Comparison of ENCODE assay signal across 13 cellular contexts in the genomic region with DNA sequence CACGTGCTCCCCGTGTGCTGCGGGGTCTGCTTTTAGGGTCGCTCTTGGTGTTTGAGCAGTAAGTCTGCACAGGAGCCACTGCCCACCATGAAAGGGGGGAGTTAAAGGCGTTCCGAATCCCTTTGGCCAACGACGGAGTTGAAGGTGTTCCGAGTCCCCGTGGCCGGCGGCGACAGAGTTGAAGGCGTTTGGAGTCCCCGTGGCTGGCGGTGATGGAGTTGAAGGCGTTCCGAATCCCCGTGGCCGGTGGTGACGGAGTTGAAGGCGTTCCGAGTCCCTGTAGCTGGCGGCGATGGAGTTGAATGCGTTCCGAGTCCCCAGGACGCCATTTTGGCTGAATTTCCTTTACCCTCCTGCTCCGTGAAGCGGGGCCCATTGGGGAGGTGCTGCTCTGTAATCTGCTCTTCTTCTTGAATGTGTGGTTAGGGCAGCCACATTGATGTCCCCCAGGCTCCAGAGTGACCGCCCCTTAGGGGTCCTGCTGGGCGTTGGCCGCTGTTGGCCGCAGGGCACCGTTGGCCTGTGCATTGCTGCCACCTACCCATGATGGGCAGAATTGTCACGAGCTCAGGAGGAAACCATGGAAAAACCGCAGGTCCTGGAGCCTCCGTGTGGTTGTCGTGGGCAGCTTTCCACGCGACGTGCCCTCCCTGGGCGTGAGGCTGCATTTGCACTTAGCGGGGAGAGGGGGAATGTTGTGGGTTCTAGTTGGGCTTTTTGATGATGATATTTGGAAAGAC.
DNase-seq lines count a peak whose midpoint lies in the region; ATAC-seq, FAIRE-seq and TF ChIP-seq lines count a peak whose summit lies in the region.
"Had no signal": no experiment of that assay in that cellular context is flagged by ENCODE, and none has a peak within 500 bp of the region (broad histone marks: within the 10 kb centered on the region; RNA-seq: fewer than 3 reads in every experiment).

No MANE protein-coding gene starts in this region.

- H3K9me3 Mint-ChIP-seq in GM23338, result 0 out of 3 replicates have a peak, but pooled peaks cover 4% of the 10 kb centered on the region

- no peak overlapping the region; the same call in 1 of the 2 replicates for H3K27ac Mint-ChIP-seq in GM23338

- peaks cover 3% of the 10 kb centered on the region for H3K9me1 ChIP-seq in K562 (ENCODE audit: control insufficient read depth, insufficient read depth, low read length)

- POLR2A ChIA-PET in A549 (lab: Yijun Ruan, JAX) (no interaction called here), K562 (lab: Yijun Ruan, JAX) (interaction anchor here (0.6 kb wide), 1 partner anchor 10 kb away, joined by 4 read pairs; no protein-coding TSS in a partner anchor)

- H3K9ac ChIP-seq in K562 (ENCODE audit: insufficient read depth in 1 of 2, low read depth in 2 of 2, low read length in 2 of 2), result no peak overlapping the region

- peak; percentile 18; the same call in 2 of the 3 replicates for TF ChIP-seq CTCF in A549 (IDR thresholded peaks at IDR 0.05)
- TF ChIP-seq CTCF in GM23338 (conservative IDR thresholded peaks at IDR 0.05; ENCODE audit: low read depth in 2 of 2), result peak; percentile 16 to 46; a peak in 2 of 4 replicates
- TF ChIP-seq CTCF in K562 (IDR thresholded peaks at IDR 0.05 in 2 of 3, conservative IDR thresholded peaks at IDR 0.05 in 1 of 3; ENCODE audit: insufficient read depth in 2 of 3, low read depth in 1 of 3, low read length in 3 of 3), result peak; percentile 35 to 73 (median 52); a peak in 4 of 6 replicates

- TF ChIP-seq EP300 in A549 (IDR thresholded peaks at IDR 0.05) (no peak), K562 (IDR thresholded peaks at IDR 0.05; ENCODE audit: low read length) (no peak)

- H3K4me3 ChIP-seq in A549, result no peak overlapping the region
- no peak overlapping the region for H3K4me3 ChIP-seq in GM23338
- H3K4me3 ChIP-seq in K562, result no peak overlapping the region
- H3K4me3 ChIP-seq: testis had no signal

- BruUV-seq in K562 (replicated peaks; lab: Mats Ljungman, UMichigan), result no TSS peak

- TF ChIP-seq POLR2A in A549 (IDR thresholded peaks at IDR 0.05; ENCODE audit: low read length), result no peak
- TF ChIP-seq POLR2A in K562 (conservative IDR thresholded peaks at IDR 0.05), result no peak

- no peak overlapping the region for H3K27ac ChIP-seq in A549
- no peak overlapping the region for H3K27ac ChIP-seq in GM23338 (ENCODE audit: low read depth)
- H3K27ac ChIP-seq in K562 (ENCODE audit: extremely low read depth, low read depth, low read length), result peak overlapping the region; percentile 28; the same call in 1 of the 3 replicates
- H3K27ac ChIP-seq: testis had no signal

- ATAC-seq in A549 (peak in 1 of 2 experiments; percentile 50; a peak in 3 of 6 replicates), GM23338 (no peak), K562 (peak; percentile 29), HG02763 (IDR thresholded peaks at IDR 0.05; ENCODE audit: unreplicated experiment) (no peak), GM18873 (IDR thresholded peaks at IDR 0.05; ENCODE audit: low FRiP score, unreplicated experiment) (no peak)

- H3K36me3 ChIP-seq in GM23338 (ENCODE audit: insufficient read depth) (0 out of 2 replicates have a peak, but pooled peaks cover 3% of the 10 kb centered on the region), K562 (ENCODE audit: control insufficient read depth, insufficient read depth, low read length) (peaks cover 35% of the 10 kb centered on the region; the same call in 2 of the 3 replicates)

- H3K9me2 ChIP-seq in GM23338 (ENCODE audit: insufficient read depth), result no peaks in the 10 kb centered on the region

- DNase-seq in A549 (ENCODE audit: low read depth in 1 of 2, low spot score in 1 of 2), result peak; percentile 31
- no peak for DNase-seq in GM23338 (ENCODE audit: low spot score)
- DNase-seq in K562 (ENCODE audit: extremely low read depth in 1 of 4, low spot score in 3 of 4), result peak in 2 of 4 experiments; percentile 16 to 40
- peak; percentile 64 for DNase-seq in iPS-NIHi11 (ENCODE audit: low spot score)
- no peak for DNase-seq in GDM1 (lab: John Stamatoyannopoulos, UW)
- DNase-seq in activated naive CD4-positive, alpha-beta T cell treated with anti-CD3 and anti-CD28 coated beads, Interleukin-2, amount 50 U/mL, for 16 hours, result no peak
- DNase-seq: activated T-cell treated with anti-CD3 and anti-CD28 coated beads, Interleukin-2, amount 50 U/mL, for 1 hour; NCI-H1048; stimulated activated CD4-positive, alpha-beta T cell treated with anti-CD3 and anti-CD28 coated beads, Interleukin-15, amount 100 ng/mL, for 24 hours; testis had no signal

- H2AFZ ChIP-seq in GM23338, result no peak overlapping the region
- no peak overlapping the region for H2AFZ ChIP-seq in K562 (ENCODE audit: low read depth, low read length)

- 96% methylated on average over 39 of the region's 44 CpGs for WGBS in A549 (ENCODE audit: missing lambda C conversion rate)
- 95% methylated on average over 31 of the region's 44 CpGs for WGBS in K562 (ENCODE audit: insufficient coverage, low coverage, missing lambda C conversion rate)

- H4K20me1 ChIP-seq in GM23338 (replicated peaks; ENCODE audit: insufficient read depth), result no peaks in the 10 kb centered on the region; the same call in 1 of the 2 replicates
- H4K20me1 ChIP-seq in K562 (replicated peaks; ENCODE audit: control insufficient read depth, insufficient read depth, low read length), result no peaks in the 10 kb centered on the region

- H3K9me3 ChIP-seq in A549 (no peaks in the 10 kb centered on the region), K562 (replicated peaks; ENCODE audit: control insufficient read depth, insufficient read depth, low read depth, low read length) (no peaks in the 10 kb centered on the region)
- H3K9me3 ChIP-seq: testis had no signal

- peaks cover 6% of the 10 kb centered on the region for H3K27me3 Mint-ChIP-seq in GM23338 (ENCODE audit: insufficient read depth, low read depth, poor library complexity)

- no peak overlapping the region for H3K4me3 Mint-ChIP-seq in GM23338

- CTCF ChIA-PET in A549 (lab: Yijun Ruan, JAX) (interaction anchor here (1.2 to 3.7 kb wide), 8 partner anchors 11 to 245 kb away, joined by 3 to 27 read pairs (median 6); no protein-coding TSS in a partner anchor), K562 (lab: Yijun Ruan, JAX; ENCODE audit: low intra/inter-chr PET ratio) (interaction anchor here (0.5 to 0.8 kb wide), 2 partner anchors 132 to 293 kb away, joined by 3 read pairs; no protein-coding TSS in a partner anchor)

- intact Hi-C loops in K562 (cut with micrococcal nuclease), result no loop called here

- H3K36me3 Mint-ChIP-seq in GM23338 (ENCODE audit: low read depth), result peaks cover 49% of the 10 kb centered on the region

- H3K4me2 ChIP-seq in A549 (no peak overlapping the region), GM23338 (no peak overlapping the region), K562 (ENCODE audit: insufficient read depth, low read length) (no peak overlapping the region)

- peak in 1 of 2 experiments; percentile 54; a peak in 2 of 5 replicates for TF ChIP-seq RAD21 in A549 (conservative IDR thresholded peaks at IDR 0.05 in 1 of 2, IDR thresholded peaks at IDR 0.05 in 1 of 2)
- peak in 1 of 2 experiments; percentile 61; a peak in 2 of 4 replicates for TF ChIP-seq RAD21 in K562 (CRISPR knock-in tag; conservative IDR thresholded peaks at IDR 0.05 in 1 of 2, IDR thresholded peaks at IDR 0.05 in 1 of 2)

- H3K79me2 ChIP-seq in GM23338 (replicated peaks; ENCODE audit: insufficient read depth) (peaks cover 3% of the 10 kb centered on the region; the same call in 1 of the 2 replicates), K562 (ENCODE audit: control insufficient read depth, insufficient read depth, low read length) (0 out of 3 replicates have a peak, but pooled peaks cover 2% of the 10 kb centered on the region)

- no peak for FAIRE-seq in A549 (lab: Jason Lieb, UNC)
- no peak for FAIRE-seq in K562 (lab: Jason Lieb, UNC)
- FAIRE-seq: GM19239 had no signal

- in situ Hi-C loops in K562 (cut with MboI), result no loop called here

- H3K27me3 ChIP-seq in GM23338 (ENCODE audit: insufficient read depth) (no peaks in the 10 kb centered on the region), K562 (ENCODE audit: control insufficient read depth in 2 of 2, insufficient read depth in 2 of 2, low read length in 2 of 2) (no peaks in the 10 kb centered on the region)
- H3K27me3 ChIP-seq: testis had no signal

- no peaks in the 10 kb centered on the region; the same call in 2 of the 3 replicates for H3K4me1 Mint-ChIP-seq in GM23338

- H3F3A ChIP-seq in GM23338 (replicated peaks; ENCODE audit: low read depth), result no peaks in the 10 kb centered on the region

- H3K4me1 ChIP-seq in A549 (no peaks in the 10 kb centered on the region), GM23338 (ENCODE audit: insufficient read depth) (no peaks in the 10 kb centered on the region), K562 (replicated peaks in 1 of 2; ENCODE audit: control insufficient read depth in 2 of 2, insufficient read depth in 2 of 2, low read length in 2 of 2) (peaks cover 5 to 34% of the 10 kb centered on the region in 2 experiments; a peak in 3 of 5 replicates)
- H3K4me1 ChIP-seq: testis had no signal

TF ChIP-seq in A549, 52 proteins besides CTCF, POLR2A, EP300 and RAD21:
- TF ChIP-seq CBX8 (IDR thresholded peaks at IDR 0.05) (no peak), HOXA7 (CRISPR knock-in tag; IDR thresholded peaks at IDR 0.05) (no peak)
TF ChIP-seq in A549: peak in this region for 0.

TF ChIP-seq in GM23338, 12 proteins besides CTCF, POLR2A, EP300 and RAD21 (continues in another document):
- TF ChIP-seq ZNF331 (CRISPR knock-in tag; IDR thresholded peaks at IDR 0.05; ENCODE audit: low read depth) (no peak), ETS1 (IDR thresholded peaks at IDR 0.05) (no peak), JUNB (IDR thresholded peaks at IDR 0.05; ENCODE audit: unreplicated experiment) (no peak)

TF ChIP-seq in K562, 482 proteins besides CTCF, POLR2A, EP300 and RAD21 (continues in another document):
- no peak for TF ChIP-seq ILF3 (IDR thresholded peaks at IDR 0.05; ENCODE audit: borderline replicate concordance)
- no peak for TF ChIP-seq DNMT1 (IDR thresholded peaks at IDR 0.05)
- no peak for TF ChIP-seq KDM4B (IDR thresholded peaks at IDR 0.05; ENCODE audit: borderline replicate concordance in 2 of 2, low read depth in 1 of 2)
- TF ChIP-seq ZNF717 (CRISPR knock-in tag; IDR thresholded peaks at IDR 0.05), result no peak
- no peak for TF ChIP-seq TAF15 (IDR thresholded peaks at IDR 0.05; ENCODE audit: low read depth, low read length)

Comparison
In these comparisons a context has a peak if more than half of its experiments do, and no peak if none do; other contexts are left out.
1. DNase-seq: peak in A549 (2 of 2) and iPS-NIHi11 (single experiment); none in GM23338 (single experiment), GDM1 (single experiment) and activated naive CD4-positive, alpha-beta T cell treated with anti-CD3 and anti-CD28 coated beads, Interleukin-2, amount 50 U/mL, for 16 hours (single experiment).
2. Of the 35 proteins assayed by ChIP-seq in both K562 and A549: peak only in K562: ESRRA; only in A549: none; in both: CTCF; in neither: 32; mixed calls (peak in some experiments, not most) for 1.
3. Peak in every context shown above with its lines, with median percentiles within 50 percentile points of each other: CTCF ChIP-seq.